In genomic region chr3:50320853-50321145, GRCh38 we compare ENCODE assay signal across 1 cellular context.
TF ChIP-seq lines count a peak whose summit lies in the region.

No MANE protein-coding gene starts in this region.

TF ChIP-seq in endothelial cell of umbilical vein, 7 proteins besides CTCF, POLR2A, EP300 and RAD21 (continued from another document):
- TF ChIP-seq FOS (IDR thresholded peaks at IDR 0.05; ENCODE audit: borderline replicate concordance, insufficient read depth, low read length) (no peak), GATA2 (IDR thresholded peaks at IDR 0.05; ENCODE audit: insufficient read depth, insufficient read length, low read depth, low read length) (no peak), MAX (IDR thresholded peaks at IDR 0.05; ENCODE audit: insufficient read depth, insufficient read length) (no peak), MYC (IDR thresholded peaks at IDR 0.05; ENCODE audit: low read depth, low read length) (no peak), EZH2 (IDR thresholded peaks at IDR 0.05; ENCODE audit: borderline replicate concordance, low read depth, low read length, severe bottlenecking) (no peak)
